17 cellular contexts compared by ENCODE assay signal in genomic region chr1:245809361-245809760, GRCh38.
A peak's percentile ranks its signal among the peaks of the same experiment; 100 is the strongest.
DNase-seq lines count a peak whose midpoint lies in the region; ATAC-seq and TF ChIP-seq lines count a peak whose summit lies in the region.
"Had no signal": no experiment of that assay in that cellular context is flagged by ENCODE, and none has a peak within 500 bp of the region (broad histone marks: within the 10 kb centered on the region; RNA-seq: fewer than 3 reads in every experiment).

No MANE protein-coding gene starts in this region.

- no TSS peak for BruUV-seq in OCI-LY7 (replicated peaks; lab: Mats Ljungman, UMichigan)

- H3K27ac ChIP-seq in DOHH2 (ENCODE audit: low read depth, low read length) = peak overlapping the region; percentile 68
- H3K27ac ChIP-seq in Karpas-422 (ENCODE audit: low read length) = peak overlapping the region; percentile 96
- H3K27ac ChIP-seq in OCI-LY7 (ENCODE audit: low read depth, low read length, poor library complexity, severe bottlenecking) = peak overlapping the region; percentile 90
- H3K27ac ChIP-seq: heart left ventricle, parathyroid adenoma had no signal

- H2AFZ ChIP-seq in Karpas-422 (ENCODE audit: low read length) (no peak overlapping the region), OCI-LY7 (ENCODE audit: low read length) (peak overlapping the region; percentile 74; the same call in 1 of the 2 replicates)
- H2AFZ ChIP-seq: parathyroid adenoma had no signal

- no peaks in the 10 kb centered on the region for H3K36me3 Mint-ChIP-seq in neural crest cell (ENCODE audit: low read depth)
- no peaks in the 10 kb centered on the region for H3K36me3 Mint-ChIP-seq in activated naive CD4-positive, alpha-beta T cell treated with anti-CD3 and anti-CD28 coated beads, Interleukin-2, amount 50 U/mL, for 72 hours
- H3K36me3 Mint-ChIP-seq: activated naive CD8-positive, alpha-beta T cell treated with anti-CD3 and anti-CD28 coated beads for 36 hours had no signal

- H3K4me3 ChIP-seq in DOHH2 (ENCODE audit: low read length) (no peak overlapping the region), Karpas-422 (ENCODE audit: low read length) (peak overlapping the region; percentile 36; the same call in 1 of the 2 replicates), OCI-LY7 (ENCODE audit: low read depth, low read length, poor library complexity, severe bottlenecking) (peak overlapping the region; percentile 50)
- H3K4me3 ChIP-seq: heart left ventricle had no signal

- no peak for ATAC-seq in activated naive CD4-positive, alpha-beta T cell treated with anti-CD3 and anti-CD28 coated beads, Interleukin-2, amount 50 U/mL, for 72 hours
- ATAC-seq: activated CD4-positive, CD25-positive, alpha-beta regulatory T cell treated with anti-CD3 and anti-CD28 coated beads, Interleukin-2, amount 50 U/mL, for 24 hours; activated T-cell treated with anti-CD3 and anti-CD28 coated beads, Interleukin-2, amount 50 U/mL, for 72 hours; heart left ventricle had no signal

- H3K79me2 ChIP-seq in DOHH2 (ENCODE audit: control insufficient read depth, low read length) (no peaks in the 10 kb centered on the region), Karpas-422 (ENCODE audit: low read length) (no peaks in the 10 kb centered on the region), OCI-LY7 (ENCODE audit: insufficient read depth, low read depth, low read length) (no peaks in the 10 kb centered on the region)
- H3K79me2 ChIP-seq: parathyroid adenoma had no signal

- no peak overlapping the region for H3K4me3 Mint-ChIP-seq in neural crest cell
- H3K4me3 Mint-ChIP-seq: activated naive CD8-positive, alpha-beta T cell treated with anti-CD3 and anti-CD28 coated beads for 36 hours; activated T-cell treated with anti-CD3 and anti-CD28 coated beads, Interleukin-2, amount 50 U/mL, for 72 hours had no signal

- H3K9me3 Mint-ChIP-seq in neural crest cell = no peaks in the 10 kb centered on the region
- no peaks in the 10 kb centered on the region for H3K9me3 Mint-ChIP-seq in activated naive CD4-positive, alpha-beta T cell treated with anti-CD3 and anti-CD28 coated beads, Interleukin-2, amount 50 U/mL, for 72 hours
- H3K9me3 Mint-ChIP-seq: activated naive CD8-positive, alpha-beta T cell treated with anti-CD3 and anti-CD28 coated beads for 36 hours; activated T-cell treated with anti-CD3 and anti-CD28 coated beads, Interleukin-2, amount 50 U/mL, for 72 hours had no signal

- peak overlapping the region; percentile 65 for H3K9ac ChIP-seq in Karpas-422 (ENCODE audit: low read length)
- H3K9ac ChIP-seq: parathyroid adenoma, SK-N-SH had no signal

- H3K4me1 Mint-ChIP-seq in neural crest cell = no peaks in the 10 kb centered on the region

- no peaks in the 10 kb centered on the region for H3K27me3 Mint-ChIP-seq in neural crest cell (ENCODE audit: low read depth)
- H3K27me3 Mint-ChIP-seq: activated naive CD8-positive, alpha-beta T cell treated with anti-CD3 and anti-CD28 coated beads for 36 hours had no signal

- CTCF ChIA-PET in OCI-LY7 (lab: Charles Lee; ENCODE audit: unreplicated experiment) = interaction anchor here (0.7 kb wide), 1 partner anchor 10 kb away, joined by 3 read pairs; no protein-coding TSS in a partner anchor

- peak overlapping the region; percentile 89; the same call in 1 of the 2 replicates for H3K4me2 ChIP-seq in DOHH2 (ENCODE audit: low read length)
- H3K4me2 ChIP-seq in Karpas-422 (ENCODE audit: low read depth, low read length, poor library complexity, severe bottlenecking) = peak overlapping the region; percentile 70
- peak overlapping the region; percentile 88 for H3K4me2 ChIP-seq in OCI-LY7 (ENCODE audit: low read length)
- H3K4me2 ChIP-seq: SK-N-SH had no signal

- peaks cover 11% of the 10 kb centered on the region for H3F3A ChIP-seq in DOHH2 (ENCODE audit: control insufficient read depth, insufficient read depth)

- DNase-seq in Karpas-422 (no peak), OCI-LY7 (ENCODE audit: low spot score) (peak; percentile 31), neural crest cell (ENCODE audit: low read depth, low spot score) (no peak), AML-193 (lab: John Stamatoyannopoulos, UW) (no peak), A172 (ENCODE audit: low spot score) (no peak)
- no peak for DNase-seq in stimulated activated CD4-positive, alpha-beta T cell treated with anti-CD3 and anti-CD28 coated beads, Interleukin-2, amount 100 ng/mL, for 48 hours
- DNase-seq in activated naive CD4-positive, alpha-beta T cell treated with anti-CD3 and anti-CD28 coated beads, Interleukin-2, amount 50 U/mL, for 72 hours (ENCODE audit: low spot score in 2 of 2) = no peak
- DNase-seq: activated naive CD8-positive, alpha-beta T cell treated with anti-CD3 and anti-CD28 coated beads for 36 hours; activated T-cell treated with anti-CD3 and anti-CD28 coated beads, Interleukin-2, amount 50 U/mL, for 72 hours; heart left ventricle; NCI-H2029; SK-N-SH; stimulated activated CD4-positive, alpha-beta T cell treated with anti-CD3 and anti-CD28 coated beads, Interleukin-2, amount 100 ng/mL, for 24 hours; T-helper 9 cell had no signal

- H3K36me3 ChIP-seq in DOHH2 (ENCODE audit: control insufficient read depth, low read length) (no peaks in the 10 kb centered on the region), Karpas-422 (ENCODE audit: insufficient read depth, low read length) (no peaks in the 10 kb centered on the region), OCI-LY7 (ENCODE audit: insufficient read depth, low read length) (no peaks in the 10 kb centered on the region)
- H3K36me3 ChIP-seq: heart left ventricle had no signal

- H3K9me2 ChIP-seq in DOHH2 (replicated peaks; ENCODE audit: control insufficient read depth, low read length) (no peaks in the 10 kb centered on the region), Karpas-422 (replicated peaks; ENCODE audit: insufficient read depth, low read length) (no peaks in the 10 kb centered on the region), OCI-LY7 (ENCODE audit: insufficient read depth, low read length) (no peaks in the 10 kb centered on the region)
- H3K9me2 ChIP-seq: SK-N-SH had no signal

- POLR2A ChIA-PET in OCI-LY7 (lab: Charles Lee) = interaction anchor here (1.1 to 1.4 kb wide), 2 partner anchors 25 to 888 kb away, joined by 5 to 6 read pairs; no protein-coding TSS in a partner anchor

- H4K20me1 ChIP-seq in DOHH2 (ENCODE audit: control insufficient read depth, insufficient read depth, low read depth, low read length) (no peaks in the 10 kb centered on the region), Karpas-422 (ENCODE audit: insufficient read depth, low read depth, low read length) (no peaks in the 10 kb centered on the region), OCI-LY7 (ENCODE audit: insufficient read depth, low read length) (no peaks in the 10 kb centered on the region)

- intact Hi-C loops in OCI-LY7 (cut with micrococcal nuclease; ENCODE audit: unreplicated experiment) = loop anchor here (2.0 to 10.0 kb wide), 2 partner anchors 135 to 975 kb away; partner anchors contain the start of gene COX20

- peaks cover 60% of the 10 kb centered on the region for H3K4me1 ChIP-seq in DOHH2 (ENCODE audit: control insufficient read depth, low read length)
- H3K4me1 ChIP-seq in Karpas-422 (ENCODE audit: low read length) = peaks cover 82% of the 10 kb centered on the region
- H3K4me1 ChIP-seq in OCI-LY7 (ENCODE audit: insufficient read depth, low read length, poor library complexity, severe bottlenecking) = peaks cover 73% of the 10 kb centered on the region
- H3K4me1 ChIP-seq: parathyroid adenoma had no signal

- H3K27ac Mint-ChIP-seq in neural crest cell (ENCODE audit: unreplicated experiment) = peak overlapping the region; percentile 38
- no peak overlapping the region for H3K27ac Mint-ChIP-seq in activated naive CD4-positive, alpha-beta T cell treated with anti-CD3 and anti-CD28 coated beads, Interleukin-2, amount 50 U/mL, for 72 hours
- H3K27ac Mint-ChIP-seq: activated naive CD8-positive, alpha-beta T cell treated with anti-CD3 and anti-CD28 coated beads for 36 hours; activated T-cell treated with anti-CD3 and anti-CD28 coated beads, Interleukin-2, amount 50 U/mL, for 72 hours had no signal

- H3K9me3 ChIP-seq in DOHH2 (ENCODE audit: control insufficient read depth, insufficient read depth, low read length) (no peaks in the 10 kb centered on the region), Karpas-422 (ENCODE audit: low read length) (no peaks in the 10 kb centered on the region), OCI-LY7 (ENCODE audit: low read length) (no peaks in the 10 kb centered on the region)
- H3K9me3 ChIP-seq: heart left ventricle, SK-N-SH had no signal

- H3K27me3 ChIP-seq in DOHH2 (ENCODE audit: control insufficient read depth, low read length) (no peaks in the 10 kb centered on the region), Karpas-422 (ENCODE audit: low read length) (no peaks in the 10 kb centered on the region)
- H3K27me3 ChIP-seq: heart left ventricle had no signal

- no peak for TF ChIP-seq CTCF in DOHH2 (IDR thresholded peaks at IDR 0.05; ENCODE audit: low read depth, low read length, poor library complexity, severe bottlenecking)
- no peak for TF ChIP-seq CTCF in OCI-LY7 (conservative IDR thresholded peaks at IDR 0.05; ENCODE audit: low read length)
- TF ChIP-seq CTCF in neural crest cell (conservative IDR thresholded peaks at IDR 0.05) = no peak
